Comparison of ENCODE assay signal across 30 cellular contexts in genomic region chr18:68472701-68473295, GRCh38.
"Had no signal": no experiment of that assay in that cellular context is flagged by ENCODE, and none has a peak within 500 bp of the region (broad histone marks: within the 10 kb centered on the region; RNA-seq: fewer than 3 reads in every experiment).

No MANE protein-coding gene starts in this region.

- H3K4me3 ChIP-seq: adrenal gland, body of pancreas, breast epithelium, Peyer's patch, SJSA1 had no signal

- H3K36me3 ChIP-seq: adrenal gland, breast epithelium, Peyer's patch, SJSA1 had no signal

- H3K9ac ChIP-seq: SK-N-SH had no signal

- H3K27ac ChIP-seq: adrenal gland, body of pancreas, breast epithelium, Peyer's patch, SJSA1 had no signal

- H3K27me3 ChIP-seq: adrenal gland, body of pancreas, breast epithelium, Peyer's patch, SJSA1 had no signal

- ATAC-seq: activated CD4-positive, alpha-beta T cell treated with anti-CD3 and anti-CD28 coated beads for 36 hours; activated CD4-positive, CD25-positive, alpha-beta regulatory T cell treated with anti-CD3 and anti-CD28 coated beads, Interleukin-2, amount 50 U/mL, for 24 hours; activated CD8-positive, alpha-beta T cell treated with anti-CD3 and anti-CD28 coated beads, Interleukin-2, amount 10 ng/mL, durations not matched to agents 7 days and 5 days; body of pancreas; PC-3; WTC11 had no signal

- H3K9me3 ChIP-seq: adrenal gland, body of pancreas, breast epithelium, Peyer's patch, SJSA1, SK-N-SH had no signal

- H3K4me2 ChIP-seq: SK-N-SH had no signal

- DNase-seq: activated CD4-positive, alpha-beta T cell treated with anti-CD3 and anti-CD28 coated beads for 36 hours; activated CD4-positive, alpha-beta T cell treated with anti-CD3 and anti-CD28 coated beads, Interleukin-2, amount 10 ng/mL, durations not matched to agents 7 days and 5 days; activated CD4-positive, alpha-beta T cell treated with anti-CD3 and anti-CD28 coated beads, Interleukin-2, amount 50 U/mL, for 48 hours; activated CD8-positive, alpha-beta T cell treated with anti-CD3 and anti-CD28 coated beads, Interleukin-2, amount 10 ng/mL, durations not matched to agents 7 days and 5 days; activated gamma-delta T cell; activated naive CD4-positive, alpha-beta T cell treated with Interleukin-2 at 50 U/mL for 16 hours; activated T-cell treated with anti-CD3 and anti-CD28 coated beads, Interleukin-2, amount 50 U/mL, for 24 hours; adrenal gland; body of pancreas; Karpas-422; KBM-7; MM.1S; MV-4-11; NCI-H1092; NCI-H1436 treated with DMSO at 0.1 percent for 48 hours; NCI-H1694 treated with DMSO at 0.1 percent for 48 hours; NCI-H2029; NCI-H345; NCI-H526; NCI-H748 treated with DMSO at 0.1 percent for 48 hours; NK-92 treated with Interleukin-12 subunit alpha and Interleukin-12 subunit beta, amount 100 ng/mL, for 24 hours; PC-3; Peyer's patch; RPMI8226; SHP77 treated with DMSO at 0.1 percent for 48 hours; SK-N-SH had no signal

- H3K4me1 ChIP-seq: adrenal gland, body of pancreas, breast epithelium, Peyer's patch, SJSA1 had no signal
